8 cellular contexts compared by ENCODE assay signal in genomic region chr1:41573803-41574713, GRCh38.
DNase-seq lines count a peak whose midpoint lies in the region; ATAC-seq and TF ChIP-seq lines count a peak whose summit lies in the region.

No MANE protein-coding gene starts in this region.

- H2AFZ ChIP-seq in GM23338, result peak overlapping the region; percentile 89

- no peaks in the 10 kb centered on the region for H3K36me3 Mint-ChIP-seq in GM23338 (ENCODE audit: low read depth)

- H3K4me1 ChIP-seq in GM23338 (ENCODE audit: insufficient read depth), result no peaks in the 10 kb centered on the region

- no peaks in the 10 kb centered on the region for H3K79me2 ChIP-seq in GM23338 (replicated peaks; ENCODE audit: insufficient read depth)

- intact Hi-C loops in left ventricle myocardium superior (cut with micrococcal nuclease), result loop anchor here (10.0 kb wide), 1 partner anchor 221 kb away; no protein-coding TSS in a partner anchor

- H3K9me3 Mint-ChIP-seq in GM23338, result no peaks in the 10 kb centered on the region; the same call in 2 of the 3 replicates

- no peak overlapping the region for H3K4me2 ChIP-seq in GM23338

- H3K27ac Mint-ChIP-seq in GM23338, result no peak overlapping the region

- H3K36me3 ChIP-seq in GM23338 (ENCODE audit: insufficient read depth), result no peaks in the 10 kb centered on the region

- H3F3A ChIP-seq in GM23338 (replicated peaks; ENCODE audit: low read depth), result no peaks in the 10 kb centered on the region

- no peaks in the 10 kb centered on the region for H4K20me1 ChIP-seq in GM23338 (replicated peaks; ENCODE audit: insufficient read depth)

- H3K4me3 ChIP-seq in GM23338 (no peak overlapping the region), retinal pigment epithelial cell (ENCODE audit: low read length) (no peak overlapping the region)

- H3K4me3 Mint-ChIP-seq in GM23338, result no peak overlapping the region

- no peaks in the 10 kb centered on the region for H3K27me3 ChIP-seq in GM23338 (ENCODE audit: insufficient read depth)

- ATAC-seq in GM23338 (peak; percentile 97), left ventricle myocardium superior (peak; percentile 92), HG03025 (IDR thresholded peaks at IDR 0.05; ENCODE audit: low FRiP score, unreplicated experiment) (no peak)

- DNase-seq in CMK (ENCODE audit: low read depth), result peak; percentile 51
- peak; percentile 94 for DNase-seq in GM23338 (ENCODE audit: low spot score)
- DNase-seq in NCI-H1436 treated with DMSO at 0.1 percent for 48 hours (lab: John Stamatoyannopoulos, UW), result peak; percentile 30
- peak; percentile 48 to 80 (median 67) for DNase-seq in T-helper 1 cell
- DNase-seq in amniotic epithelial cell (ENCODE audit: low read depth), result peak; percentile 74
- DNase-seq in left ventricle myocardium superior, result peak; percentile 81
- DNase-seq in retinal pigment epithelial cell (ENCODE audit: low read depth), result no peak

- peaks cover 8% of the 10 kb centered on the region for H3K27me3 Mint-ChIP-seq in GM23338 (ENCODE audit: insufficient read depth, low read depth, poor library complexity)

- H3K9me2 ChIP-seq in GM23338 (ENCODE audit: insufficient read depth), result no peaks in the 10 kb centered on the region

- TF ChIP-seq CTCF in GM23338 (conservative IDR thresholded peaks at IDR 0.05; ENCODE audit: low read depth in 2 of 2), result peak; percentile 89 to 99
- TF ChIP-seq CTCF in retinal pigment epithelial cell (conservative IDR thresholded peaks at IDR 0.05; ENCODE audit: low read depth, low read length), result peak; percentile 93

- H3K27ac ChIP-seq in GM23338 (ENCODE audit: low read depth), result no peak overlapping the region

- no peaks in the 10 kb centered on the region; the same call in 2 of the 3 replicates for H3K4me1 Mint-ChIP-seq in GM23338

TF ChIP-seq in GM23338, 12 proteins besides CTCF, POLR2A, EP300 and RAD21:
- TF ChIP-seq NANOG (IDR thresholded peaks at IDR 0.05; ENCODE audit: borderline replicate concordance), result no peak
- no peak for TF ChIP-seq EZH2phosphoT487 (IDR thresholded peaks at IDR 0.05; ENCODE audit: unreplicated experiment)
- TF ChIP-seq ZNF114 (CRISPR knock-in tag; IDR thresholded peaks at IDR 0.05), result no peak
- TF ChIP-seq STAT1 (IDR thresholded peaks at IDR 0.05; ENCODE audit: unreplicated experiment), result no peak
- TF ChIP-seq, protein P1, sequence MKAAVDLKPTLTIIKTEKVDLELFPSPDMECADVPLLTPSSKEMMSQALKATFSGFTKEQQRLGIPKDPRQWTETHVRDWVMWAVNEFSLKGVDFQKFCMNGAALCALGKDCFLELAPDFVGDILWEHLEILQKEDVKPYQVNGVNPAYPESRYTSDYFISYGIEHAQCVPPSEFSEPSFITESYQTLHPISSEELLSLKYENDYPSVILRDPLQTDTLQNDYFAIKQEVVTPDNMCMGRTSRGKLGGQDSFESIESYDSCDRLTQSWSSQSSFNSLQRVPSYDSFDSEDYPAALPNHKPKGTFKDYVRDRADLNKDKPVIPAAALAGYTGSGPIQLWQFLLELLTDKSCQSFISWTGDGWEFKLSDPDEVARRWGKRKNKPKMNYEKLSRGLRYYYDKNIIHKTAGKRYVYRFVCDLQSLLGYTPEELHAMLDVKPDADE (IDR thresholded peaks at IDR 0.05), result no peak
- TF ChIP-seq EZH2 (IDR thresholded peaks at IDR 0.05; ENCODE audit: low read depth, unreplicated experiment), result no peak
- no peak for TF ChIP-seq ZNF331 (CRISPR knock-in tag; IDR thresholded peaks at IDR 0.05; ENCODE audit: low read depth)
- TF ChIP-seq REST (IDR thresholded peaks at IDR 0.05; ENCODE audit: unreplicated experiment), result no peak
- TF ChIP-seq ZNF462 (CRISPR knock-in tag; IDR thresholded peaks at IDR 0.05), result no peak
- TF ChIP-seq CREB1 (CRISPR knock-in tag; IDR thresholded peaks at IDR 0.05; ENCODE audit: low read depth), result no peak
- TF ChIP-seq JUNB (IDR thresholded peaks at IDR 0.05; ENCODE audit: unreplicated experiment), result no peak
